ENCODE assay signal across 25 cellular contexts in genomic region chr11:134261000-134261399, GRCh38.
"Had no signal": no experiment of that assay in that cellular context is flagged by ENCODE, and none has a peak within 500 bp of the region (broad histone marks: within the 10 kb centered on the region; RNA-seq: fewer than 3 reads in every experiment).

No MANE protein-coding gene starts in this region.

- H3K27ac ChIP-seq: brain microvascular endothelial cell, coronary artery, dorsolateral prefrontal cortex, VCaP had no signal

- H3K4me3 ChIP-seq: coronary artery, dorsolateral prefrontal cortex had no signal

- ATAC-seq: activated T-cell treated with anti-CD3 and anti-CD28 coated beads, Interleukin-2, amount 50 U/mL, for 4 hours; activated T-helper 17 cell treated with anti-CD3 and anti-CD28 coated beads, Interleukin-2, amount 50 U/mL, for 72 hours; esophagus mucosa had no signal

- FAIRE-seq: astrocyte, bronchial epithelial cell, frontal cortex, TTC549 had no signal

- H3K27me3 ChIP-seq: brain microvascular endothelial cell, dorsolateral prefrontal cortex had no signal

- DNase-seq: activated CD4-positive, alpha-beta memory T cell treated with anti-CD3 and anti-CD28 coated beads, Interleukin-2, amount 10 ng/mL, durations not matched to agents 7 days and 5 days; activated CD4-positive, alpha-beta T cell treated with anti-CD3 and anti-CD28 coated beads for 1 hour; activated CD4-positive, alpha-beta T cell treated with anti-CD3 and anti-CD28 coated beads for 4 hours; activated CD4-positive, alpha-beta T cell treated with anti-CD3 and anti-CD28 coated beads, Interleukin-2, amount 10 ng/mL, durations not matched to agents 7 days and 5 days; activated CD4-positive, alpha-beta T cell treated with anti-CD3 and anti-CD28 coated beads, Interleukin-2, amount 50 U/mL, for 4 hours; activated CD8-positive, alpha-beta memory T cell treated with anti-CD3 and anti-CD28 coated beads for 24 hours; activated gamma-delta T cell; activated naive CD4-positive, alpha-beta T cell; activated naive CD4-positive, alpha-beta T cell treated with anti-CD3 and anti-CD28 coated beads, Interleukin-2, amount 10 ng/mL, durations not matched to agents 7 days and 5 days; activated naive CD8-positive, alpha-beta T cell treated with anti-CD3 and anti-CD28 coated beads, Interleukin-2, amount 10 ng/mL, durations not matched to agents 7 days and 5 days; activated T-cell treated with anti-CD3 and anti-CD28 coated beads, Interleukin-2, amount 50 U/mL, for 4 hours; anterior cingulate cortex; brain microvascular endothelial cell; dorsolateral prefrontal cortex; effector memory CD4-positive, alpha-beta T cell; endodermal cell; foreskin fibroblast had no signal
